8 cellular contexts compared by ENCODE assay signal in the genomic region with DNA sequence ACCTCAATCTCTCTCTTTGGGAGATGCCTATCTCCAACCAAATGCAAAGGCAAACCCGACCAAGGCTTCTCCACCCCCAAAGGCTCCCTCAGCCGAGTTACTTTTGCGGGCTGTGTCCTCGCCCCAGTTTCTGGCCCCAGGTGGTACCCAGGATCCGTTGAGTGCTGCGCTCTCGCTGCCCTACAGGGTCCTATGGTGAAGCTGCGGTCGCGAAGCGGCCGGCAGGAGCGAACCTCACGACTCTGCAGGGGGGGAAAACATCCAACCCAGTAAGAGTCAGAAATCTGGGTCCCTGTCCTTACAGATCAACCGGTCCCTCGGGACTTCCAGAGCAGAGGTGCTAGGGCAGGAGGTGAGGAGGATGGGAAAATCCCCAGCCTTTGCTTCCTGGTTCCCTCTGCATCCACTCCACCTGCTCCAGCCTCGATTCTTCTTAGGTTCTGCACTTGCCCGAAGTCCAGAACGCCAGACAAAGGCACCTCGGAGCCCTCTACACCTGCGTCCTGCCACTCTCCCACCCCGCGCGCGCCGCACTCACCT. TPM values are rescaled to one million over a fixed set of nuclear protein-coding genes. Genes with fewer than 3 reads are reported as not detected.
A peak's percentile ranks its signal among the peaks of the same experiment; 100 is the strongest.
DNase-seq lines count a peak whose midpoint lies in the region; ATAC-seq and TF ChIP-seq lines count a peak whose summit lies in the region.

No MANE protein-coding gene starts in this region.

- peak overlapping the region; percentile 60 to 67 for H3K4me3 ChIP-seq in ascending aorta
- peak overlapping the region; percentile 60 for H3K4me3 ChIP-seq in thymus (ENCODE audit: low read length)
- no peak overlapping the region for H3K4me3 ChIP-seq in BE2C (ENCODE audit: low read depth, low read length)

- H3K4me1 ChIP-seq in ascending aorta (peaks cover 0 to 10% of the 10 kb centered on the region in 2 donors), thymus (ENCODE audit: control insufficient read depth, insufficient read depth, low read length) (peaks cover 26% of the 10 kb centered on the region), BE2C (no peaks in the 10 kb centered on the region)

- H3K36me3 ChIP-seq in ascending aorta, result no peaks in the 10 kb centered on the region
- H3K36me3 ChIP-seq in thymus (ENCODE audit: control insufficient read depth, insufficient read depth), result no peaks in the 10 kb centered on the region
- no peaks in the 10 kb centered on the region for H3K36me3 ChIP-seq in BE2C

- H3K9me3 ChIP-seq in ascending aorta (no peaks in the 10 kb centered on the region), thymus (ENCODE audit: control insufficient read depth) (no peaks in the 10 kb centered on the region), BE2C (no peaks in the 10 kb centered on the region)

- TF ChIP-seq CTCF in ascending aorta (IDR thresholded peaks at IDR 0.05), result no peak
- no peak for TF ChIP-seq CTCF in BE2C (IDR thresholded peaks at IDR 0.05; ENCODE audit: low read depth, low read length)

- intact Hi-C loops in ascending aorta (cut with DNase I), result loop anchor here (5.0 kb wide), 1 partner anchor 846 kb away; no protein-coding TSS in a partner anchor
- intact Hi-C loops in left colon (cut with DNase I, micrococcal nuclease), result loop anchor here in 1 of 2 donors (5.0 kb wide), 1 partner anchor 846 kb away; no protein-coding TSS in a partner anchor

- DNase-seq in ascending aorta (ENCODE audit: low spot score in 2 of 2) (no peak), left colon (peak in 1 of 2 donors; percentile 51), BE2C (no peak), AG08396 (ENCODE audit: low spot score) (no peak), DMS153 treated with DMSO at 0.1 percent for 48 hours (lab: John Stamatoyannopoulos, UW; ENCODE audit: unreplicated experiment) (no peak)

- H3K27me3 ChIP-seq in ascending aorta (no peaks in the 10 kb centered on the region), thymus (ENCODE audit: control insufficient read depth, insufficient read depth) (peaks cover 4% of the 10 kb centered on the region), BE2C (no peaks in the 10 kb centered on the region)

- H3K27ac ChIP-seq in ascending aorta (no peak overlapping the region), thymus (ENCODE audit: low read depth) (no peak overlapping the region)

- ATAC-seq in GM18870 (IDR thresholded peaks at IDR 0.05; ENCODE audit: unreplicated experiment) (peak; percentile 9), HG03064 (IDR thresholded peaks at IDR 0.05; ENCODE audit: low read depth, unreplicated experiment) (peak; percentile 7), left colon (peak; percentile 43)

- 2% methylated on average over 26 of the region's 26 CpGs for WGBS in thymus

RNA-seq across cellular contexts. Expression of gene HS3ST1, which starts 0.5 kb away (rescaled TPM):
- 0.64 TPM for total RNA-seq in ascending aorta
- 1 to 10 TPM; 2.7 to 6.7 TPM for total RNA-seq in left colon
- polyA plus RNA-seq in thymus, result 0.89 TPM
- polyA plus RNA-seq in BE2C (2012; ENCODE audit: insufficient read depth, insufficient read length, low read depth), result not detected
